Comparison of ENCODE assay signal across 23 cellular contexts in the genomic region with DNA sequence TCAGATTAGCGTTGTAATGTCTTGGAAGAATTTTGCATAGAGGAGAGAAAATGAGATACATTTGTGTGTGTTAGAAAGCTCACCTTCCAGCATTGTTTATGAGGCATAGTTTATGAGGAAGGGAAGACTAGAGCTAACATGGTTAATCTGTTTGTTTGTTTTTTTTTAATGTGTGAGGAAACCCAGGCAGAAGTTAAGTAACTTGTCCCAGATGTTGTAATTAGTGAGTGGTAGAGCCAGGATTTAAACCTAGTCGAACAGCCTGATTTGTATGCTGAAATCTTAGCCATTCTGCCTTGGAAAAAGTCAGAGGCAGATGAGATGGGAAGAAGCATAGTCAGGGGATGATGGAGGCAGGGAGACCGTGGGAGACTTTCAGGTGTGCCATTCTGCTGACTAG.
"Had no signal": no experiment of that assay in that cellular context is flagged by ENCODE, and none has a peak within 500 bp of the region (broad histone marks: within the 10 kb centered on the region; RNA-seq: fewer than 3 reads in every experiment).

No MANE protein-coding gene starts in this region.

- H3K27me3 Mint-ChIP-seq: activated CD4-positive, alpha-beta T cell treated with anti-CD3 and anti-CD28 coated beads, Interleukin-2, amount 10 ng/mL, durations not matched to agents 7 days and 5 days; naive B cell; T-cell had no signal

- H3K27ac ChIP-seq: esophagus squamous epithelium, heart left ventricle, left ventricle myocardium inferior, parathyroid adenoma had no signal

- DNase-seq: activated CD4-positive, alpha-beta T cell treated with anti-CD3 and anti-CD28 coated beads, Interleukin-2, amount 10 ng/mL, durations not matched to agents 7 days and 5 days; activated CD4-positive, CD25-positive, alpha-beta regulatory T cell; activated CD8-positive, alpha-beta memory T cell treated with anti-CD3 and anti-CD28 coated beads for 24 hours; activated CD8-positive, alpha-beta memory T cell treated with anti-CD3 and anti-CD28 coated beads, Interleukin-2, amount 50 U/mL, for 48 hours; activated naive CD4-positive, alpha-beta T cell; amygdala; dermis blood vessel endothelial cell; effector memory CD4-positive, alpha-beta T cell; esophagus squamous epithelium; heart left ventricle; left ventricle myocardium inferior; mammary epithelial cell; mucosa of descending colon; naive B cell; SIG-M5; stimulated activated CD4-positive, alpha-beta T cell treated with anti-CD3 and anti-CD28 coated beads, Interleukin-4, amount 100 ng/mL, for 1 hour; T-cell had no signal

- H3K4me3 ChIP-seq: esophagus squamous epithelium, heart left ventricle, left ventricle myocardium inferior, mucosa of descending colon, smooth muscle cell had no signal

- ATAC-seq: heart left ventricle, mucosa of descending colon, sciatic nerve, SK-N-SH treated with all-trans-retinoic acid at 6 μM for 48 hours, T-cell had no signal

- H3K27me3 ChIP-seq: esophagus squamous epithelium, heart left ventricle had no signal

- H3K9ac ChIP-seq: parathyroid adenoma had no signal

- H3K4me1 ChIP-seq: esophagus squamous epithelium, parathyroid adenoma had no signal

- H3K79me2 ChIP-seq: parathyroid adenoma had no signal

- H3K4me1 Mint-ChIP-seq: activated CD4-positive, alpha-beta T cell treated with anti-CD3 and anti-CD28 coated beads, Interleukin-2, amount 10 ng/mL, durations not matched to agents 7 days and 5 days; naive B cell; T-cell had no signal

- H2AFZ ChIP-seq: parathyroid adenoma had no signal

- FAIRE-seq: endothelial cell of umbilical vein, frontal cortex had no signal

- H3K4me3 Mint-ChIP-seq: activated CD4-positive, alpha-beta T cell treated with anti-CD3 and anti-CD28 coated beads, Interleukin-2, amount 10 ng/mL, durations not matched to agents 7 days and 5 days; naive B cell; T-cell had no signal

- H3K9me3 ChIP-seq: esophagus squamous epithelium, heart left ventricle, left ventricle myocardium inferior, mucosa of descending colon had no signal

- H3K4me2 ChIP-seq: smooth muscle cell had no signal

- H3K9me3 Mint-ChIP-seq: activated CD4-positive, alpha-beta T cell treated with anti-CD3 and anti-CD28 coated beads, Interleukin-2, amount 10 ng/mL, durations not matched to agents 7 days and 5 days; naive B cell; T-cell had no signal

- H3K27ac Mint-ChIP-seq: activated CD4-positive, alpha-beta T cell treated with anti-CD3 and anti-CD28 coated beads, Interleukin-2, amount 10 ng/mL, durations not matched to agents 7 days and 5 days had no signal
